Comparison of ENCODE assay signal across 1 cellular context in genomic region chr18:8979258-8979988, GRCh38.
TF ChIP-seq lines count a peak whose summit lies in the region.

No MANE protein-coding gene starts in this region.

TF ChIP-seq in K562, 482 proteins besides CTCF, POLR2A, EP300 and RAD21 (continued from another document):
- TF ChIP-seq ZNF592 (IDR thresholded peaks at IDR 0.05): peak; percentile 48; the same call in 1 of the 2 replicates
